ENCODE assay signal across 8 cellular contexts in genomic region chr11:67465190-67465522, GRCh38.
DNase-seq lines count a peak whose midpoint lies in the region; ATAC-seq, FAIRE-seq and TF ChIP-seq lines count a peak whose summit lies in the region.

No MANE protein-coding gene starts in this region.

- peak; percentile 35 for FAIRE-seq in GM19239 (lab: Jason Lieb, UNC)

- peaks cover 10% of the 10 kb centered on the region for H3K4me1 ChIP-seq in RWPE2 (ENCODE audit: insufficient read depth, poor library complexity, severe bottlenecking)

- ATAC-seq in RWPE2 (ENCODE audit: low read depth), result no peak; the same call in 2 of the 3 replicates
- ATAC-seq in HG03442 (IDR thresholded peaks at IDR 0.05; ENCODE audit: unreplicated experiment), result no peak
- no peak for ATAC-seq in HG03460 (IDR thresholded peaks at IDR 0.05; ENCODE audit: unreplicated experiment)

- H3K36me3 ChIP-seq in RWPE2 (ENCODE audit: low read depth), result no peaks in the 10 kb centered on the region

- no peaks in the 10 kb centered on the region for H3K9me3 ChIP-seq in RWPE2 (ENCODE audit: severe bottlenecking)

- H3K4me3 ChIP-seq in RWPE2 (ENCODE audit: severe bottlenecking), result peak overlapping the region; percentile 51
- peak overlapping the region; percentile 52 for H3K4me3 ChIP-seq in fibroblast of pulmonary artery (replicated peaks; ENCODE audit: low read depth, low read length)
- peak overlapping the region; percentile 68 for H3K4me3 ChIP-seq in retinal pigment epithelial cell (ENCODE audit: low read length)

- peak overlapping the region; percentile 76 for H3K27ac ChIP-seq in RWPE2 (ENCODE audit: poor library complexity, severe bottlenecking)

- DNase-seq in GM19239 (ENCODE audit: insufficient read length, low spot score), result no peak
- DNase-seq in RWPE2 (ENCODE audit: low spot score), result no peak
- no peak for DNase-seq in fibroblast of pulmonary artery (ENCODE audit: low read depth)
- DNase-seq in retinal pigment epithelial cell (ENCODE audit: low read depth), result no peak
- DNase-seq in stimulated activated CD8-positive, alpha-beta memory T cell treated with anti-CD3 and anti-CD28 coated beads, Interleukin-4, amount 100 ng/mL, for 48 hours, result no peak
- no peak for DNase-seq in NCI-H82 (lab: John Stamatoyannopoulos, UW)

- H3K27me3 ChIP-seq in RWPE2 (ENCODE audit: insufficient read depth, poor library complexity, severe bottlenecking), result no peaks in the 10 kb centered on the region

- TF ChIP-seq CTCF in RWPE2 (IDR thresholded peaks at IDR 0.05; ENCODE audit: poor library complexity, severe bottlenecking) (no peak), fibroblast of pulmonary artery (IDR thresholded peaks at IDR 0.05; ENCODE audit: low read length, missing control alignments) (no peak), retinal pigment epithelial cell (conservative IDR thresholded peaks at IDR 0.05; ENCODE audit: low read depth, low read length) (no peak)
